In the genomic region with DNA sequence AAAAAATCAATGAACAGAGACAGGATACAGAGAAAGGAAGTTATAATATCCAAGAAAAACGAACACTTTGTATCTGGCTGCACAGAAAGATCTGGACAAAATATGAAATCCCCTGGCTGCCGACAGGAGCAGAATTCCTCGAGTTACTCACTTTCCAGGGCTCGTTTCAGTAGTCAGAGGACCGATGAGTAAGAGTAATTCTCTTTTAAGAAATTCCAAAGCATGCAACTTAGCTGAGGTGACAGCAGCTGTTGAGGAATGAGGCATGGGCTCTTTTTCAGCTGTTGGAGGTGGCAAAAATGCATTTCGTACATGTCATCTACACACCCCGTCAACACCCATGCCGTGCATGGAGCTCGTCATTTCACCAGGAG, we compare ENCODE assay signal across 1 cellular context.
TF ChIP-seq lines count a peak whose summit lies in the region.

No MANE protein-coding gene starts in this region.

TF ChIP-seq in IMR-90, 13 proteins besides CTCF, POLR2A, EP300 and RAD21:
- no peak for TF ChIP-seq MAZ (IDR thresholded peaks at IDR 0.05; ENCODE audit: borderline replicate concordance, low read depth, low read length)
- no peak for TF ChIP-seq BHLHE40 (IDR thresholded peaks at IDR 0.05; ENCODE audit: low read depth, low read length)
- TF ChIP-seq, protein P1, sequence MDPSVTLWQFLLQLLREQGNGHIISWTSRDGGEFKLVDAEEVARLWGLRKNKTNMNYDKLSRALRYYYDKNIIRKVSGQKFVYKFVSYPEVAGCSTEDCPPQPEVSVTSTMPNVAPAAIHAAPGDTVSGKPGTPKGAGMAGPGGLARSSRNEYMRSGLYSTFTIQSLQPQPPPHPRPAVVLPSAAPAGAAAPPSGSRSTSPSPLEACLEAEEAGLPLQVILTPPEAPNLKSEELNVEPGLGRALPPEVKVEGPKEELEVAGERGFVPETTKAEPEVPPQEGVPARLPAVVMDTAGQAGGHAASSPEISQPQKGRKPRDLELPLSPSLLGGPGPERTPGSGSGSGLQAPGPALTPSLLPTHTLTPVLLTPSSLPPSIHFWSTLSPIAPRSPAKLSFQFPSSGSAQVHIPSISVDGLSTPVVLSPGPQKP (IDR thresholded peaks at IDR 0.05; ENCODE audit: borderline replicate concordance, low read depth, low read length), result no peak
- TF ChIP-seq SMC3 (IDR thresholded peaks at IDR 0.05; ENCODE audit: low read depth, low read length), result no peak
- peak; percentile 30; the same call in 1 of the 2 replicates for TF ChIP-seq MAFK (IDR thresholded peaks at IDR 0.05; ENCODE audit: low read depth, low read length)
- 0 out of 2 replicates have a peak, but pooled peaks have one; percentile 28 for TF ChIP-seq MXI1 (IDR thresholded peaks at IDR 0.05; ENCODE audit: borderline replicate concordance, low read depth, low read length)
- TF ChIP-seq CEBPB (IDR thresholded peaks at IDR 0.05; ENCODE audit: low read depth, low read length), result peak; percentile 48; the same call in 1 of the 2 replicates
